In genomic region chr4:78369691-78370090, GRCh38 we compare ENCODE assay signal across 14 cellular contexts.
DNase-seq lines count a peak whose midpoint lies in the region; ATAC-seq lines count a peak whose summit lies in the region.
"Had no signal": no experiment of that assay in that cellular context is flagged by ENCODE, and none has a peak within 500 bp of the region (broad histone marks: within the 10 kb centered on the region; RNA-seq: fewer than 3 reads in every experiment).

No MANE protein-coding gene starts in this region.

- DNase-seq in AG20443 (ENCODE audit: low spot score), result peak; percentile 66
- DNase-seq in NCI-H1417 (lab: John Stamatoyannopoulos, UW), result peak in 2 of 3 experiments; percentile 67 to 91
- peak; percentile 60 for DNase-seq in astrocyte of the hippocampus (ENCODE audit: low read depth, low spot score)
- DNase-seq in NCI-H2227 (lab: John Stamatoyannopoulos, UW; ENCODE audit: unreplicated experiment), result no peak
- no peak for DNase-seq in pons (ENCODE audit: low spot score)
- DNase-seq: activated CD4-positive, CD25-positive, alpha-beta regulatory T cell treated with anti-CD3 and anti-CD28 coated beads, Interleukin-2, amount 50 U/mL, for 72 hours; colonic mucosa; NCI-H446 treated with DMSO at 0.1 percent for 48 hours; Peyer's patch; thyroid gland had no signal

- H3K4me1 ChIP-seq in iPS-20b (ENCODE audit: insufficient read depth, low read length), result peaks cover 30% of the 10 kb centered on the region
- H3K4me1 ChIP-seq: colonic mucosa, esophagus muscularis mucosa, Peyer's patch, thyroid gland had no signal

- peaks cover 73% of the 10 kb centered on the region for H3K36me3 ChIP-seq in iPS-20b (ENCODE audit: insufficient read depth, low read depth, low read length)
- H3K36me3 ChIP-seq: colonic mucosa, Peyer's patch had no signal

- H3K9ac ChIP-seq in iPS-20b (ENCODE audit: low read depth, low read length), result no peak overlapping the region

- peak overlapping the region; percentile 13; the same call in 1 of the 2 replicates for H3K4me3 ChIP-seq in iPS-20b (ENCODE audit: low read length)
- H3K4me3 ChIP-seq: colonic mucosa, esophagus muscularis mucosa, Peyer's patch, thyroid gland had no signal

- no peaks in the 10 kb centered on the region for H3K9me3 ChIP-seq in iPS-20b (ENCODE audit: insufficient read depth, low read depth, low read length)
- H3K9me3 ChIP-seq: colonic mucosa, esophagus muscularis mucosa, Peyer's patch, thyroid gland had no signal

- H3K27ac ChIP-seq in iPS-20b (ENCODE audit: low read length), result no peak overlapping the region
- H3K27ac ChIP-seq: colonic mucosa, esophagus muscularis mucosa, Peyer's patch, thyroid gland had no signal

- H3K27me3 ChIP-seq in iPS-20b (ENCODE audit: insufficient read depth, low read length), result no peaks in the 10 kb centered on the region
- H3K27me3 ChIP-seq: colonic mucosa, esophagus muscularis mucosa, Peyer's patch, thyroid gland had no signal

- no peak for ATAC-seq in GM18909 (IDR thresholded peaks at IDR 0.05; ENCODE audit: poor library complexity, unreplicated experiment)
- no peak for ATAC-seq in GM18511 (IDR thresholded peaks at IDR 0.05; ENCODE audit: unreplicated experiment)

Comparison
In these comparisons a context has a peak if more than half of its experiments do, and no peak if none do; other contexts are left out.
1. DNase-seq: peak in AG20443 (single experiment), NCI-H1417 (2 of 3) and astrocyte of the hippocampus (single experiment); none in NCI-H2227 (single experiment) and pons (single experiment).